ENCODE assay signal across 17 cellular contexts in the genomic region with DNA sequence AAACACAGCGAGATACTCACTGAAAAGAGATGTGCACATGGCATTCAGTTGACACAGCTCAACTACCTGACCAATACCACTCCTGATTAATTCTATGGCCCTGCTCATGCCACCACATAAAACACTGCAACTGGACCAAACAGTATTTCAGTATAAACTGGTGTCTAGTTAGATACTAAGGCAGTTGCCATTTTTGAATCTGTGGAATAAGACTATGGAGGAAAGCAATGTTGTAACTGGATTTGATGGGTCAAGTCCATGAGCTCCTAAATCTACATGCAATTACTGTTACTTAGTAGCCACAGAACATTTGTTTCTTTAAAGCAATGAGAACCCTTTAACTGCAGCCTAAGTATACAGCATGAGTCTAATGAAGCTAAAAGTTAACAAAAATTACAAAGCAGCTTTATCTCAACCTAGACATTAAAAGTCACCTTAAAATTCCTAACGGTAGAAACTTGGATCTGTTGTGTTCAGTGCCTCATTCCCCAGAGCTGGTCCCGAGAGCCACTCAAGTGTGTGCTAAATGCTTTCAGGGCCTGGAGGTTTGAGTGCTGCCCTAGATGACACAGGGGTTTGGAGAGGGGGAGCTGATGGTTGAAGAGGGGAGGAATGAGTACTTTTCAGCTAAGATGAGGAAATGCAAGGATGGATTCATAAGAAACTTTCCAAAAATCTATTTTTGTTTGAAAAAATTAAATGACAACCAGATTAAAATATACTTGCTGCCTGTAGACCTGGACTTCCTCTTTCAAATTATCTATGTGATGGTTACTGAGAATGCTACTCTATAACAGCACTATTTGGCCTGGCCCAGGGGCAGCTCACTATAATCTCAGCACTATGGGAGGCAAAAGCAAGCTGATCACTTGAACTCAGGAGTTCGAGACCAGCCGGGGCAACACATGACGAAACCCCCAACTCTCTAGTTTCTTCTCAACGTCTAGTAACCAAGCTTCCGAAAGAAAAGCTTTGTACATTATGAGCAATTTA. TPM values are rescaled to one million over a fixed set of nuclear protein-coding genes. Genes with fewer than 3 reads are reported as not detected.
A peak's percentile ranks its signal among the peaks of the same experiment; 100 is the strongest.
DNase-seq lines count a peak whose midpoint lies in the region; ATAC-seq and TF ChIP-seq lines count a peak whose summit lies in the region.
"Had no signal": no experiment of that assay in that cellular context is flagged by ENCODE, and none has a peak within 500 bp of the region (broad histone marks: within the 10 kb centered on the region; RNA-seq: fewer than 3 reads in every experiment).

No MANE protein-coding gene starts in this region.

- no peak for ATAC-seq in activated B cell treated with CpG ODN at 0.5 μM for 24 hours (ENCODE audit: low read depth)
- ATAC-seq: naive thymus-derived CD4-positive, alpha-beta T cell had no signal

- no peak for DNase-seq in activated CD4-positive, alpha-beta T cell treated with anti-CD3 and anti-CD28 coated beads, Interleukin-2, amount 10 ng/mL, durations not matched to agents 24 days and 14 days
- DNase-seq in activated CD4-positive, alpha-beta T cell treated with anti-CD3 and anti-CD28 coated beads, Interleukin-2, amount 50 U/mL, for 1 hour = no peak
- DNase-seq in Caco-2 = no peak
- DNase-seq in activated B cell treated with CpG ODN at 0.5 μM for 24 hours = no peak
- DNase-seq in KG1 (lab: John Stamatoyannopoulos, UW) = no peak
- no peak for DNase-seq in Calu3
- DNase-seq in T-helper 9 cell = no peak
- DNase-seq: activated naive CD4-positive, alpha-beta T cell treated with Interleukin-2 at 50 U/mL for 16 hours; dermis blood vessel endothelial cell; erythroblast; naive thymus-derived CD4-positive, alpha-beta T cell; NCI-H2171; stimulated activated naive CD4-positive, alpha-beta T cell had no signal

- CTCF ChIA-PET in Caco-2 (lab: Charles Lee) (no interaction called here), activated B cell treated with CpG ODN at 0.5 μM for 24 hours (lab: Charles Lee) (interaction anchor here (1.9 to 2.1 kb wide), 2 partner anchors 14 to 16 kb away, joined by 5 to 10 read pairs; a partner anchor contains a TSS), Calu3 (lab: Charles Lee) (no interaction called here)

- no peaks in the 10 kb centered on the region for H3K27me3 ChIP-seq in Caco-2 (replicated peaks; ENCODE audit: control insufficient read depth, insufficient read depth, low read length)

- H3K4me3 Mint-ChIP-seq in activated CD4-positive, alpha-beta T cell treated with anti-CD3 and anti-CD28 coated beads, Interleukin-2, amount 10 ng/mL, durations not matched to agents 24 days and 14 days = no peak overlapping the region
- H3K4me3 Mint-ChIP-seq in Caco-2 (ENCODE audit: unreplicated experiment) = no peak overlapping the region
- no peak overlapping the region for H3K4me3 Mint-ChIP-seq in activated B cell treated with CpG ODN at 0.5 μM for 24 hours
- no peak overlapping the region for H3K4me3 Mint-ChIP-seq in nephron
- no peak overlapping the region for H3K4me3 Mint-ChIP-seq in Calu3 (ENCODE audit: low read depth, unreplicated experiment)
- H3K4me3 Mint-ChIP-seq: brain; naive thymus-derived CD4-positive, alpha-beta T cell had no signal

- H3K9me3 ChIP-seq in Caco-2 = no peaks in the 10 kb centered on the region
- H3K9me3 ChIP-seq: prostate gland had no signal

- peaks cover 87% of the 10 kb centered on the region for H3K36me3 Mint-ChIP-seq in activated CD4-positive, alpha-beta T cell treated with anti-CD3 and anti-CD28 coated beads, Interleukin-2, amount 10 ng/mL, durations not matched to agents 24 days and 14 days (ENCODE audit: low read depth)
- peaks cover 99% of the 10 kb centered on the region for H3K36me3 Mint-ChIP-seq in Caco-2 (ENCODE audit: insufficient read depth, unreplicated experiment)
- H3K36me3 Mint-ChIP-seq in activated B cell treated with CpG ODN at 0.5 μM for 24 hours (ENCODE audit: low read depth) = peaks cover 92% of the 10 kb centered on the region
- H3K36me3 Mint-ChIP-seq in nephron (ENCODE audit: low read depth) = peaks cover 87% of the 10 kb centered on the region
- peaks cover 24% of the 10 kb centered on the region for H3K36me3 Mint-ChIP-seq in Calu3 (ENCODE audit: insufficient read depth, unreplicated experiment)

- H3K27me3 Mint-ChIP-seq in activated CD4-positive, alpha-beta T cell treated with anti-CD3 and anti-CD28 coated beads, Interleukin-2, amount 10 ng/mL, durations not matched to agents 24 days and 14 days = no peaks in the 10 kb centered on the region
- H3K27me3 Mint-ChIP-seq in Caco-2 (ENCODE audit: insufficient read depth, unreplicated experiment) (no peaks in the 10 kb centered on the region), activated B cell treated with CpG ODN at 0.5 μM for 24 hours (no peaks in the 10 kb centered on the region), nephron (ENCODE audit: low read depth) (no peaks in the 10 kb centered on the region), Calu3 (ENCODE audit: unreplicated experiment) (no peaks in the 10 kb centered on the region)
- H3K27me3 Mint-ChIP-seq: brain; naive thymus-derived CD4-positive, alpha-beta T cell had no signal

- no peaks in the 10 kb centered on the region for H3K9me3 Mint-ChIP-seq in activated CD4-positive, alpha-beta T cell treated with anti-CD3 and anti-CD28 coated beads, Interleukin-2, amount 10 ng/mL, durations not matched to agents 24 days and 14 days
- H3K9me3 Mint-ChIP-seq in Caco-2 (ENCODE audit: unreplicated experiment) (no peaks in the 10 kb centered on the region), activated B cell treated with CpG ODN at 0.5 μM for 24 hours (no peaks in the 10 kb centered on the region), nephron (no peaks in the 10 kb centered on the region), Calu3 (ENCODE audit: low read depth, unreplicated experiment) (no peaks in the 10 kb centered on the region)
- H3K9me3 Mint-ChIP-seq: brain had no signal

- H3K36me3 ChIP-seq in Caco-2 (ENCODE audit: control insufficient read depth, insufficient read depth, low read length) = peaks cover 12% of the 10 kb centered on the region

- no peak for TF ChIP-seq CTCF in Caco-2 (IDR thresholded peaks at IDR 0.05; ENCODE audit: insufficient read depth in 1 of 2, low read depth in 1 of 2, low read length in 1 of 2, severe bottlenecking in 1 of 2, unreplicated experiment in 1 of 2)
- no peak for TF ChIP-seq CTCF in activated B cell treated with CpG ODN at 0.5 μM for 24 hours (IDR thresholded peaks at IDR 0.05)
- TF ChIP-seq CTCF in nephron (IDR thresholded peaks at IDR 0.05; ENCODE audit: unreplicated experiment in 3 of 3) = no peak
- TF ChIP-seq CTCF in Calu3 (IDR thresholded peaks at IDR 0.05; ENCODE audit: unreplicated experiment) = no peak

- peaks cover 7% of the 10 kb centered on the region for H3K4me1 ChIP-seq in Caco-2
- H3K4me1 ChIP-seq: prostate gland had no signal

- POLR2A ChIA-PET in Caco-2 (lab: Charles Lee) = no interaction called here
- POLR2A ChIA-PET in activated B cell treated with CpG ODN at 0.5 μM for 24 hours (lab: Charles Lee) = interaction anchor here (0.6 to 0.8 kb wide), 2 partner anchors 13 to 21 kb away, joined by 3 to 4 read pairs; no protein-coding TSS in a partner anchor

- peaks cover 45% of the 10 kb centered on the region for H3K4me1 Mint-ChIP-seq in activated CD4-positive, alpha-beta T cell treated with anti-CD3 and anti-CD28 coated beads, Interleukin-2, amount 10 ng/mL, durations not matched to agents 24 days and 14 days
- H3K4me1 Mint-ChIP-seq in Caco-2 (ENCODE audit: low read depth, unreplicated experiment) = peaks cover 18% of the 10 kb centered on the region
- H3K4me1 Mint-ChIP-seq in activated B cell treated with CpG ODN at 0.5 μM for 24 hours = peaks cover 51% of the 10 kb centered on the region
- peaks cover 12% of the 10 kb centered on the region for H3K4me1 Mint-ChIP-seq in nephron
- no peaks in the 10 kb centered on the region for H3K4me1 Mint-ChIP-seq in Calu3 (ENCODE audit: low read depth, unreplicated experiment)

- H3K27ac Mint-ChIP-seq in activated CD4-positive, alpha-beta T cell treated with anti-CD3 and anti-CD28 coated beads, Interleukin-2, amount 10 ng/mL, durations not matched to agents 24 days and 14 days = peak overlapping the region; percentile 76
- H3K27ac Mint-ChIP-seq in Caco-2 (ENCODE audit: unreplicated experiment) (peak overlapping the region; percentile 33), activated B cell treated with CpG ODN at 0.5 μM for 24 hours (peak overlapping the region; percentile 71), nephron (peak overlapping the region in 2 of 3 experiments; percentile 9 to 51), Calu3 (ENCODE audit: unreplicated experiment) (no peak overlapping the region)

- BruUV-seq in Caco-2 (replicated peaks; lab: Mats Ljungman, UMichigan) (no TSS peak), Calu3 (replicated peaks; lab: Mats Ljungman, UMichigan) (no TSS peak)

- no peak overlapping the region for H3K4me3 ChIP-seq in Caco-2 (ENCODE audit: low read depth, low read length)
- H3K4me3 ChIP-seq: lung, prostate gland had no signal

- intact Hi-C loops in activated CD4-positive, alpha-beta T cell treated with anti-CD3 and anti-CD28 coated beads, Interleukin-2, amount 10 ng/mL, durations not matched to agents 24 days and 14 days (cut with micrococcal nuclease) = no loop called here
- intact Hi-C loops in Caco-2 (cut with micrococcal nuclease; ENCODE audit: unreplicated experiment) = no loop called here
- intact Hi-C loops in activated B cell treated with CpG ODN at 0.5 μM for 24 hours (cut with micrococcal nuclease) = loop anchor here (1.0 kb wide), 1 partner anchor 9 kb away; no protein-coding TSS in a partner anchor
- intact Hi-C loops in Calu3 (cut with micrococcal nuclease; ENCODE audit: unreplicated experiment) = no loop called here

RNA-seq across cellular contexts. Expression of a gene that starts 15.6 kb away (rescaled TPM):
- 230 and 240 TPM in 2 replicates for total RNA-seq in activated CD4-positive, alpha-beta T cell treated with anti-CD3 and anti-CD28 coated beads, Interleukin-2, amount 10 ng/mL, durations not matched to agents 24 days and 14 days
- total RNA-seq in Caco-2 (2022) = 275 and 299 TPM in 2 replicates
- 125 and 139 TPM in 2 replicates for total RNA-seq in activated B cell treated with CpG ODN at 0.5 μM for 24 hours
- total RNA-seq in Calu3 (2022) = 39.8 and 43.0 TPM in 2 replicates

RNA-seq across cellular contexts. Expression of a gene that starts 15.8 kb away (rescaled TPM):
- 32.7 and 34.3 TPM in 2 replicates for total RNA-seq in activated CD4-positive, alpha-beta T cell treated with anti-CD3 and anti-CD28 coated beads, Interleukin-2, amount 10 ng/mL, durations not matched to agents 24 days and 14 days
- total RNA-seq in Caco-2 (2022) = 44.3 and 50.5 TPM in 2 replicates
- total RNA-seq in activated B cell treated with CpG ODN at 0.5 μM for 24 hours = 19.0 TPM in 2 replicates
- total RNA-seq in Calu3 (2022) = 10.5 TPM in 2 replicates
